Comparison of ENCODE assay signal across 8 cellular contexts in the genomic region with DNA sequence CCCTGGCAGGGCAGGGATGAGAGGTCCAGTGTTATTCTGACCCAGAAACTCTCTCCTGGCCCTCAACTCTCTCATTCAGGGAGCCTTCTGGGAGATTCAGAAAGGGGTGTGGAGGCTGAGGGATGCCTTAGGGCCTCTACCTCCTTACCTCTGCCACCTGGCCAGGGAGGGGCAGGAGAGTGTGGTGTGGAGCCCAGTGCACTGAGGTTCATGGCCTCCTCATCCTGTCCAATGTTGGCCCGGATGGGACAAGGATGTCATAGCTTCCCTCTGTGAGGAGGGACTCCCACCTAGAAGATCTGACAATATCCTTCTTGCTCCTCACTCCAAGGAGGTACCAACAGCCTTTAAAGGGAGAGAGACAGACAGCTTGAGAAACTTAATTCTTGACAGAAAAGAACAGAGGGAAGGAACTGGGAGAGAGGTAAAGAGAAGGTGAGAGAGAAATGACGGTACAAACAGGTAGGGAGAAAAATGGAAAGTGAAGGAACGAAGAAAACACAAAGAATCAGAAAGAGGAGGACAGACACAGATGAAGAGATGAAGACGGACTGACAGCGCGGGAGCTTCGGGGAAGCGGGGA. TPM values are rescaled to one million over a fixed set of nuclear protein-coding genes. Genes with fewer than 3 reads are reported as not detected.
DNase-seq lines count a peak whose midpoint lies in the region; ATAC-seq and TF ChIP-seq lines count a peak whose summit lies in the region.

No MANE protein-coding gene starts in this region.

- CTCF ChIA-PET in IMR-90 (lab: Yijun Ruan, JAX) = interaction anchor here (0.6 kb wide), 1 partner anchor 1148 kb away, joined by 3 read pairs; no protein-coding TSS in a partner anchor

- H3F3A ChIP-seq in neural progenitor cell (ENCODE audit: low read depth) = peaks cover 4% of the 10 kb centered on the region

- no peak overlapping the region for H4K8ac ChIP-seq in IMR-90 (ENCODE audit: low read depth in 2 of 2, low read length in 2 of 2)

- no peaks in the 10 kb centered on the region for H3K9me3 ChIP-seq in CD4-positive, CD25-positive, alpha-beta regulatory T cell (ENCODE audit: control insufficient read depth in 2 of 2, low read length in 2 of 2)
- H3K9me3 ChIP-seq in IMR-90 (ENCODE audit: control insufficient read depth, insufficient read depth, low read length) (no peaks in the 10 kb centered on the region), neural progenitor cell (ENCODE audit: low read depth) (no peaks in the 10 kb centered on the region)
- H3K9me3 ChIP-seq in effector memory CD4-positive, alpha-beta T cell (ENCODE audit: control insufficient read depth, low read length) = no peaks in the 10 kb centered on the region

- no peak overlapping the region for H3K18ac ChIP-seq in IMR-90 (ENCODE audit: low read depth, low read length)

- no peak for DNase-seq in CD4-positive, CD25-positive, alpha-beta regulatory T cell
- DNase-seq in IMR-90 = no peak
- no peak for DNase-seq in effector memory CD4-positive, alpha-beta T cell
- DNase-seq in neural progenitor cell (ENCODE audit: low spot score) = no peak
- no peak for DNase-seq in NCI-H226
- DNase-seq in inferior parietal cortex (ENCODE audit: extremely low spot score) = no peak
- DNase-seq in GM13977 (ENCODE audit: low spot score) = no peak

- H3K23ac ChIP-seq in IMR-90 (ENCODE audit: low read depth, low read length) = no peak overlapping the region

- BruUV-seq in IMR-90 (replicated peaks; lab: Mats Ljungman, UMichigan) = no TSS peak

- POLR2A ChIA-PET in IMR-90 (lab: Charles Lee; ENCODE audit: unreplicated experiment) = no interaction called here

- intact Hi-C loops in IMR-90 (cut with micrococcal nuclease) = no loop called here

- no peak overlapping the region for H2AK5ac ChIP-seq in IMR-90 (ENCODE audit: low read depth, low read length)

- H2AK9ac ChIP-seq in IMR-90 (replicated peaks; ENCODE audit: low read depth, low read length, poor library complexity) = no peak overlapping the region

- H3K27ac Mint-ChIP-seq in CD4-positive, CD25-positive, alpha-beta regulatory T cell = peak overlapping the region; percentile 74 to 98 (median 92)
- peak overlapping the region; percentile 83 for H3K27ac Mint-ChIP-seq in neural progenitor cell

- H3K27ac ChIP-seq in CD4-positive, CD25-positive, alpha-beta regulatory T cell (ENCODE audit: insufficient read depth, low read length, poor library complexity, severe bottlenecking) = peak overlapping the region; percentile 49
- H3K27ac ChIP-seq in IMR-90 (ENCODE audit: insufficient read depth, low read length) (no peak overlapping the region), neural progenitor cell (no peak overlapping the region)
- no peak overlapping the region for H3K27ac ChIP-seq in effector memory CD4-positive, alpha-beta T cell (ENCODE audit: insufficient read depth, low read length, poor library complexity, severe bottlenecking)

- TF ChIP-seq CTCF in IMR-90 (conservative IDR thresholded peaks at IDR 0.05; ENCODE audit: low read depth, low read length) = no peak
- no peak for TF ChIP-seq CTCF in neural progenitor cell (IDR thresholded peaks at IDR 0.05)
- TF ChIP-seq CTCF in GM13977 (IDR thresholded peaks at IDR 0.05; ENCODE audit: extremely low read depth, insufficient read depth, missing control alignments) = no peak

- H2AFZ ChIP-seq in IMR-90 (replicated peaks; ENCODE audit: low read length, poor library complexity) (no peak overlapping the region), neural progenitor cell (replicated peaks) (peak overlapping the region; percentile 64)

- peaks cover 3% of the 10 kb centered on the region for H3K4me1 ChIP-seq in CD4-positive, CD25-positive, alpha-beta regulatory T cell (ENCODE audit: control insufficient read depth, insufficient read depth, low read length, poor library complexity, severe bottlenecking)
- H3K4me1 ChIP-seq in IMR-90 (ENCODE audit: control insufficient read depth, insufficient read depth, low read length) = no peaks in the 10 kb centered on the region
- no peaks in the 10 kb centered on the region for H3K4me1 ChIP-seq in effector memory CD4-positive, alpha-beta T cell (ENCODE audit: control insufficient read depth, insufficient read depth, low read length, poor library complexity, severe bottlenecking)
- peaks cover 18% of the 10 kb centered on the region for H3K4me1 ChIP-seq in neural progenitor cell

- dilution Hi-C loops in IMR-90 (cut with HindIII; ENCODE audit: low sequenced_read_pairs, unreplicated experiment) = no loop called here

- H3K36me3 ChIP-seq in CD4-positive, CD25-positive, alpha-beta regulatory T cell (ENCODE audit: control insufficient read depth, insufficient read depth, low read length) = no peaks in the 10 kb centered on the region
- H3K36me3 ChIP-seq in IMR-90 (ENCODE audit: control insufficient read depth, insufficient read depth, low read length) (no peaks in the 10 kb centered on the region), neural progenitor cell (no peaks in the 10 kb centered on the region)
- H3K36me3 ChIP-seq in effector memory CD4-positive, alpha-beta T cell (ENCODE audit: control insufficient read depth, insufficient read depth, low read length) = no peaks in the 10 kb centered on the region

- no peak overlapping the region for H3K14ac ChIP-seq in IMR-90 (replicated peaks; ENCODE audit: low read depth, low read length)

- no peak overlapping the region for H2BK15ac ChIP-seq in IMR-90 (ENCODE audit: low read depth, low read length)

- no peak overlapping the region for H2BK5ac ChIP-seq in IMR-90 (ENCODE audit: low read depth, low read length, poor library complexity, severe bottlenecking)

- H3K79me2 ChIP-seq in neural progenitor cell (ENCODE audit: low read depth) = peaks cover 47% of the 10 kb centered on the region

- no peak overlapping the region for H2BK20ac ChIP-seq in IMR-90 (ENCODE audit: low read depth, low read length)

- no peak for ATAC-seq in CD4-positive, CD25-positive, alpha-beta regulatory T cell (ENCODE audit: low read depth in 2 of 2)
- ATAC-seq in IMR-90 (ENCODE audit: low read depth) = no peak
- no peak for ATAC-seq in HG02588 (IDR thresholded peaks at IDR 0.05; ENCODE audit: unreplicated experiment)

- H4K5ac ChIP-seq in IMR-90 (ENCODE audit: low read depth, low read length) = no peak overlapping the region

- H3K9ac ChIP-seq in IMR-90 (ENCODE audit: low read depth, low read length) = 0 out of 2 replicates have a peak overlapping the region, but pooled peaks have one; percentile 6
- H3K9ac ChIP-seq in neural progenitor cell = peak overlapping the region; percentile 78

- in situ Hi-C loops in IMR-90 (cut with MboI; ENCODE audit: low sequenced_read_pairs) (no loop called here), GM13977 (cut with MboI; ENCODE audit: low pct_unique_long_range_greater_than_20kb, low sequenced_read_pairs, unreplicated experiment) (no loop called here)

- no peak overlapping the region for H4K91ac ChIP-seq in IMR-90 (ENCODE audit: insufficient read depth, low read depth, low read length)

- H3K4me3 ChIP-seq in CD4-positive, CD25-positive, alpha-beta regulatory T cell (ENCODE audit: low read depth, low read length) = peak overlapping the region; percentile 14
- H3K4me3 ChIP-seq in IMR-90 (ENCODE audit: insufficient read depth, low read depth, low read length) (peak overlapping the region; percentile 3; the same call in 1 of the 2 replicates), neural progenitor cell (peak overlapping the region; percentile 97)
- H3K4me3 ChIP-seq in effector memory CD4-positive, alpha-beta T cell (ENCODE audit: insufficient read depth, low read depth, low read length, poor library complexity, severe bottlenecking) = peak overlapping the region; percentile 40

- peaks cover 37% of the 10 kb centered on the region for H3K27me3 Mint-ChIP-seq in CD4-positive, CD25-positive, alpha-beta regulatory T cell
- H3K27me3 Mint-ChIP-seq in neural progenitor cell (ENCODE audit: insufficient read depth, low read depth) = no peaks in the 10 kb centered on the region

- H2BK120ac ChIP-seq in IMR-90 (ENCODE audit: low read depth, low read length) = no peak overlapping the region

- no peak overlapping the region for H3K56ac ChIP-seq in IMR-90 (ENCODE audit: extremely low read depth, insufficient read depth, low read length)

- no peaks in the 10 kb centered on the region for H3K36me3 Mint-ChIP-seq in CD4-positive, CD25-positive, alpha-beta regulatory T cell
- peaks cover 14% of the 10 kb centered on the region for H3K36me3 Mint-ChIP-seq in neural progenitor cell

- H3K4ac ChIP-seq in IMR-90 (ENCODE audit: low read depth, low read length) = no peak overlapping the region

- no peak for TF ChIP-seq POLR2A in IMR-90 (IDR thresholded peaks at IDR 0.05; ENCODE audit: low read depth, low read length)

- no peaks in the 10 kb centered on the region for H3K9me1 ChIP-seq in IMR-90 (ENCODE audit: insufficient read depth, low read length)

- H4K20me1 ChIP-seq in IMR-90 (ENCODE audit: insufficient read depth, low read length) = no peaks in the 10 kb centered on the region
- H4K20me1 ChIP-seq in neural progenitor cell (ENCODE audit: low read depth) = peaks cover 29% of the 10 kb centered on the region

- H3K4me1 Mint-ChIP-seq in CD4-positive, CD25-positive, alpha-beta regulatory T cell = peaks cover 0 to 36% (median 11%) of the 10 kb centered on the region in 4 donors
- H3K4me1 Mint-ChIP-seq in neural progenitor cell = peaks cover 22% of the 10 kb centered on the region

- H3K9me3 Mint-ChIP-seq in CD4-positive, CD25-positive, alpha-beta regulatory T cell = peaks cover 0 to 11% (median 0%) of the 10 kb centered on the region in 7 donors
- no peaks in the 10 kb centered on the region for H3K9me3 Mint-ChIP-seq in neural progenitor cell

- H3K27me3 ChIP-seq in CD4-positive, CD25-positive, alpha-beta regulatory T cell (ENCODE audit: control insufficient read depth, insufficient read depth, low read length) = peaks cover 8% of the 10 kb centered on the region
- H3K27me3 ChIP-seq in IMR-90 (ENCODE audit: control insufficient read depth, insufficient read depth, low read length) (peaks cover 3% of the 10 kb centered on the region; the same call in 1 of the 2 replicates), neural progenitor cell (no peaks in the 10 kb centered on the region)
- peaks cover 4% of the 10 kb centered on the region for H3K27me3 ChIP-seq in effector memory CD4-positive, alpha-beta T cell (replicated peaks; ENCODE audit: control insufficient read depth, insufficient read depth, low read length, poor library complexity, severe bottlenecking)

- WGBS in IMR-90 (ENCODE audit: extremely low coverage in 2 of 2, insufficient read length in 1 of 2), 2 experiments = 0% methylated on average over 2 of the region's 8 CpGs; no CpG with 5 or more reads in 1 of the 2 experiments

- H3K79me1 ChIP-seq in IMR-90 (ENCODE audit: low read depth in 1 of 2, low read length in 2 of 2) = no peaks in the 10 kb centered on the region

- no peak for TF ChIP-seq RAD21 in IMR-90 (IDR thresholded peaks at IDR 0.05; ENCODE audit: low read length)

- H3K4me3 Mint-ChIP-seq in CD4-positive, CD25-positive, alpha-beta regulatory T cell = peak overlapping the region; percentile 17 to 89 (median 84)
- H3K4me3 Mint-ChIP-seq in neural progenitor cell = peak overlapping the region; percentile 95

- peak overlapping the region; percentile 33; the same call in 1 of the 2 replicates for H3K4me2 ChIP-seq in IMR-90 (ENCODE audit: low read depth, low read length)
- peak overlapping the region; percentile 99 for H3K4me2 ChIP-seq in neural progenitor cell

RNA-seq across cellular contexts. Expression of gene BEND5, which starts 0.8 kb away (rescaled TPM):
- total RNA-seq in CD4-positive, CD25-positive, alpha-beta regulatory T cell = 2.2 TPM
- 1 to 10 TPM in 3 of 4 donors, under 1 TPM in 1; 0.56 to 2.2 (median 1.5) TPM for polyA plus RNA-seq in CD4-positive, CD25-positive, alpha-beta regulatory T cell
- total RNA-seq in IMR-90 (2012; rRNA removed) (0.83 and 1.1 TPM in 2 replicates), neural progenitor cell (ENCODE audit: low replicate concordance) (15.9 and 17.6 TPM in 2 replicates)
- 1.2 and 1.3 TPM in 2 replicates for polyA plus RNA-seq in IMR-90 (2012; rRNA removed)
- 0.73 and 0.93 TPM in 2 replicates for polyA plus RNA-seq in IMR-90 (2012; cell fraction: cytosol; rRNA removed)
- polyA plus RNA-seq in IMR-90 (2012; cell fraction: nucleus; rRNA removed; ENCODE audit: low replicate concordance) = 0.25 and 0.38 TPM in 2 replicates

Comparison
In these comparisons a context has a peak if more than half of its experiments do, and no peak if none do; other contexts are left out.
1. H3K4me3 ChIP-seq: peak in every context shown above with its lines; median percentile 97 in neural progenitor cell; 40 in effector memory CD4-positive, alpha-beta T cell; 14 in CD4-positive, CD25-positive, alpha-beta regulatory T cell; 3 in IMR-90.